ENCODE assay signal across 10 cellular contexts in genomic region chr12:121452356-121453021, GRCh38. TPM values are rescaled to one million over a fixed set of nuclear protein-coding genes. Genes with fewer than 3 reads are reported as not detected.
DNase-seq lines count a peak whose midpoint lies in the region; ATAC-seq and TF ChIP-seq lines count a peak whose summit lies in the region.
"Had no signal": no experiment of that assay in that cellular context is flagged by ENCODE, and none has a peak within 500 bp of the region (broad histone marks: within the 10 kb centered on the region; RNA-seq: fewer than 3 reads in every experiment).

No MANE protein-coding gene starts in this region.

- H3K4me1 ChIP-seq in A673 (ENCODE audit: insufficient read depth, low read length, poor library complexity, severe bottlenecking): no peaks in the 10 kb centered on the region

- CTCF ChIA-PET in A673 (lab: Charles Lee): no interaction called here

- peaks cover 57% of the 10 kb centered on the region for H3K4me1 Mint-ChIP-seq in stimulated activated effector memory CD8-positive, alpha-beta T cell treated with anti-CD3 and anti-CD28 coated beads, Interleukin-12 subunit alpha, Interleukin-12 subunit beta, amount 100 ng/mL, for 72 hours

- H3K27ac ChIP-seq in A673 (ENCODE audit: low read depth, low read length, poor library complexity, severe bottlenecking): peak overlapping the region; percentile 16

- intact Hi-C loops in A673 (cut with micrococcal nuclease; ENCODE audit: unreplicated experiment): no loop called here

- no peaks in the 10 kb centered on the region for H3K9me3 ChIP-seq in A673 (ENCODE audit: low read depth, low read length, poor library complexity, severe bottlenecking)

- TF ChIP-seq CTCF in A673 (conservative IDR thresholded peaks at IDR 0.05; ENCODE audit: low read depth, low read length) (no peak), fibroblast of villous mesenchyme (IDR thresholded peaks at IDR 0.05; ENCODE audit: insufficient read depth, low read depth, low read length) (no peak), omental fat pad (IDR thresholded peaks at IDR 0.05) (no peak)

- ATAC-seq in omental fat pad (ENCODE audit: low FRiP score): peak; percentile 42
- no peak for ATAC-seq in stimulated activated effector memory CD8-positive, alpha-beta T cell treated with anti-CD3 and anti-CD28 coated beads, Interleukin-12 subunit alpha, Interleukin-12 subunit beta, amount 100 ng/mL, for 72 hours
- ATAC-seq in HG03175 (IDR thresholded peaks at IDR 0.05; ENCODE audit: unreplicated experiment): no peak

- no peak overlapping the region for H3K27ac Mint-ChIP-seq in stimulated activated effector memory CD8-positive, alpha-beta T cell treated with anti-CD3 and anti-CD28 coated beads, Interleukin-12 subunit alpha, Interleukin-12 subunit beta, amount 100 ng/mL, for 72 hours

- no TSS peak for BruUV-seq in A673 (replicated peaks; lab: Mats Ljungman, UMichigan)

- no peak overlapping the region for H3K4me3 Mint-ChIP-seq in stimulated activated effector memory CD8-positive, alpha-beta T cell treated with anti-CD3 and anti-CD28 coated beads, Interleukin-12 subunit alpha, Interleukin-12 subunit beta, amount 100 ng/mL, for 72 hours

- H3K9me3 Mint-ChIP-seq in stimulated activated effector memory CD8-positive, alpha-beta T cell treated with anti-CD3 and anti-CD28 coated beads, Interleukin-12 subunit alpha, Interleukin-12 subunit beta, amount 100 ng/mL, for 72 hours: no peaks in the 10 kb centered on the region

- H3K4me3 ChIP-seq in A673 (ENCODE audit: low read depth, low read length, poor library complexity, severe bottlenecking) (no peak overlapping the region), fibroblast of villous mesenchyme (ENCODE audit: low read depth, low read length) (peak overlapping the region; percentile 30)

- H3K27me3 ChIP-seq in A673 (replicated peaks; ENCODE audit: insufficient read depth, low read depth, low read length, poor library complexity): no peaks in the 10 kb centered on the region

- H3K36me3 ChIP-seq in A673 (ENCODE audit: insufficient read depth, low read length, poor library complexity, severe bottlenecking): peaks cover 6% of the 10 kb centered on the region

- DNase-seq in A673 (ENCODE audit: low spot score): no peak
- DNase-seq in MV-4-11 (lab: John Stamatoyannopoulos, UW): peak; percentile 33
- DNase-seq in fibroblast of villous mesenchyme (ENCODE audit: low read depth): peak; percentile 29
- DNase-seq in omental fat pad (ENCODE audit: low spot score): no peak
- DNase-seq in stimulated activated effector memory CD8-positive, alpha-beta T cell treated with anti-CD3 and anti-CD28 coated beads, Interleukin-12 subunit alpha, Interleukin-12 subunit beta, amount 100 ng/mL, for 72 hours (ENCODE audit: low spot score in 2 of 2): no peak
- DNase-seq in RKO (ENCODE audit: low spot score): no peak
- no peak for DNase-seq in activated CD4-positive, CD25-positive, alpha-beta regulatory T cell (lab: John Stamatoyannopoulos, UW)
- DNase-seq: activated CD4-positive, alpha-beta T cell treated with anti-CD3 and anti-CD28 coated beads for 1 hour; occipital lobe had no signal

- POLR2A ChIA-PET in A673 (lab: Charles Lee; ENCODE audit: low non-redundant PET): no interaction called here

- peaks cover 58% of the 10 kb centered on the region for H3K36me3 Mint-ChIP-seq in stimulated activated effector memory CD8-positive, alpha-beta T cell treated with anti-CD3 and anti-CD28 coated beads, Interleukin-12 subunit alpha, Interleukin-12 subunit beta, amount 100 ng/mL, for 72 hours

RNA-seq across cellular contexts. Expression of gene RNF34, which starts 52.6 kb away (rescaled TPM):
- total RNA-seq in A673 (2021): 54.6 and 60.6 TPM in 2 replicates
- total RNA-seq in fibroblast of villous mesenchyme: 46.7 and 52.7 TPM in 2 replicates
- 10 to 100 TPM; 29.5 to 56.6 (median 35.5) TPM for total RNA-seq in omental fat pad

Comparison
In these comparisons a context has a peak if more than half of its experiments do, and no peak if none do; other contexts are left out.
1. DNase-seq: peak in MV-4-11 (single experiment) and fibroblast of villous mesenchyme (single experiment); none in A673 (single experiment), omental fat pad (single experiment), stimulated activated effector memory CD8-positive, alpha-beta T cell treated with anti-CD3 and anti-CD28 coated beads, Interleukin-12 subunit alpha, Interleukin-12 subunit beta, amount 100 ng/mL, for 72 hours (0 of 2), RKO (single experiment) and activated CD4-positive, CD25-positive, alpha-beta regulatory T cell (0 of 4).